26 cellular contexts compared by ENCODE assay signal in the genomic region with DNA sequence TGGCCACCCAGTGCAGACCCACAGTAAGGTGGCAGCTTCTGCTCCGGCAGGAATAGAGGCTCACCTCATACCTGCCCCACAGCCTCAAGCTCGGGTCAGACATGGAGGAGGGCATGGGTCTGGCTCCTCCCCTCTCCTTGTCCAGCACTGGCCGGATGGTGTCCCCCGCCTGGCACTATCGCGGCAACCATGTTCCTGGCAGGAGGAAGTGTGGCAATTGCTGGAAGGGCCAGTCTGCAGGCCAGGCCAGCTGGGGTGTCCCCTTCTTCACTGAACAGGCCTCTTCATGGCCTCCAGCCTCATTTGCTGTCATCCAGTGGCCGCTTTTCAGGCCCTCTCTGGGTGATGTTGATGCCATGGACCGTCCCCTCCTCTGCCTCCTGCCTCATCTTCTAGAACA. TPM values are rescaled to one million over a fixed set of nuclear protein-coding genes. Genes with fewer than 3 reads are reported as not detected.
DNase-seq lines count a peak whose midpoint lies in the region; ATAC-seq and TF ChIP-seq lines count a peak whose summit lies in the region.
"Had no signal": no experiment of that assay in that cellular context is flagged by ENCODE, and none has a peak within 500 bp of the region (broad histone marks: within the 10 kb centered on the region; RNA-seq: fewer than 3 reads in every experiment).

No MANE protein-coding gene starts in this region.

- BruUV-seq in mammary epithelial cell (replicated peaks; lab: Mats Ljungman, UMichigan) = no TSS peak

- H3K9me3 ChIP-seq in breast epithelium (no peaks in the 10 kb centered on the region), mammary epithelial cell (replicated peaks; ENCODE audit: insufficient read depth, low read length) (no peaks in the 10 kb centered on the region), RWPE2 (ENCODE audit: severe bottlenecking) (no peaks in the 10 kb centered on the region), lower lobe of right lung (no peaks in the 10 kb centered on the region)
- H3K9me3 ChIP-seq: Caco-2, MG63, psoas muscle, transverse colon had no signal

- H3K4me1 ChIP-seq in breast epithelium = peaks cover 0 to 3% of the 10 kb centered on the region in 2 donors
- H3K4me1 ChIP-seq in mammary epithelial cell (ENCODE audit: insufficient read depth, low read length) = peaks cover 23% of the 10 kb centered on the region
- H3K4me1 ChIP-seq in RWPE2 (ENCODE audit: insufficient read depth, poor library complexity, severe bottlenecking) = peaks cover 37% of the 10 kb centered on the region
- peaks cover 33% of the 10 kb centered on the region for H3K4me1 ChIP-seq in lower lobe of right lung

- no peak for DNase-seq in breast epithelium (ENCODE audit: low spot score in 2 of 2)
- DNase-seq in mammary epithelial cell = no peak
- no peak for DNase-seq in RWPE2 (ENCODE audit: low spot score)
- DNase-seq in lower lobe of right lung = no peak
- no peak for DNase-seq in stimulated activated naive B cell treated with anti-CD40 and anti-IgM and Interleukin-4, amounts not matched to agents 10 μg/mL and 1 μg/mL and 100 μg/mL, for 72 hours
- no peak for DNase-seq in COLO668 (lab: John Stamatoyannopoulos, UW; ENCODE audit: unreplicated experiment)
- DNase-seq in H4 (ENCODE audit: low spot score) = no peak
- DNase-seq: activated CD4-positive, alpha-beta T cell treated with anti-CD3 and anti-CD28 coated beads for 36 hours; activated T-cell treated with anti-CD3 and anti-CD28 coated beads, Interleukin-2, amount 50 U/mL, for 72 hours; Caco-2; DND-41; foreskin fibroblast; MG63; NCI-H2107; NCI-H524 treated with DMSO at 0.1 percent for 48 hours; SHP77; stimulated activated CD4-positive, alpha-beta T cell treated with anti-CD3 and anti-CD28 coated beads, Interleukin-1b, Interleukin-23, amount 100 ng/mL, for 48 hours; stimulated activated naive CD4-positive, alpha-beta T cell treated with Interleukin-2 at 50 U/mL for 16 hours; SW 1271; transverse colon had no signal

- ATAC-seq in RWPE2 (ENCODE audit: low read depth) (no peak), lower lobe of right lung (peak in 1 of 2 donors; percentile 29), GM21528 (IDR thresholded peaks at IDR 0.05; ENCODE audit: low FRiP score, unreplicated experiment) (no peak)
- no peak for ATAC-seq in stimulated activated naive B cell treated with anti-CD40 and anti-IgM and Interleukin-4, amounts not matched to agents 10 μg/mL and 1 μg/mL and 100 μg/mL, for 72 hours (replicated peaks)
- ATAC-seq: activated CD4-positive, alpha-beta T cell treated with anti-CD3 and anti-CD28 coated beads for 36 hours; activated T-cell treated with anti-CD3 and anti-CD28 coated beads, Interleukin-2, amount 50 U/mL, for 72 hours; GM23338 had no signal

- H4K20me1 ChIP-seq in mammary epithelial cell (ENCODE audit: insufficient read depth, low read length) = no peaks in the 10 kb centered on the region

- peak overlapping the region; percentile 85 for H3K27ac Mint-ChIP-seq in stimulated activated naive B cell treated with anti-CD40 and anti-IgM and Interleukin-4, amounts not matched to agents 10 μg/mL and 1 μg/mL and 100 μg/mL, for 72 hours
- H3K27ac Mint-ChIP-seq: activated CD4-positive, alpha-beta T cell treated with anti-CD3 and anti-CD28 coated beads for 36 hours; activated naive CD4-positive, alpha-beta T cell treated with anti-CD3 and anti-CD28 coated beads, Interleukin-2, amount 50 U/mL, for 24 hours; activated T-cell treated with anti-CD3 and anti-CD28 coated beads, Interleukin-2, amount 50 U/mL, for 72 hours; GM23338 had no signal

- H2AFZ ChIP-seq in mammary epithelial cell (ENCODE audit: low read depth, low read length) = no peak overlapping the region
- H2AFZ ChIP-seq: GM23338 had no signal

- TF ChIP-seq CTCF in breast epithelium (IDR thresholded peaks at IDR 0.05) = no peak
- no peak for TF ChIP-seq CTCF in mammary epithelial cell (conservative IDR thresholded peaks at IDR 0.05 in 1 of 2, IDR thresholded peaks at IDR 0.05 in 1 of 2; ENCODE audit: extremely low read depth in 1 of 2, insufficient read depth in 1 of 2, low read depth in 1 of 2, low read length in 2 of 2)
- no peak for TF ChIP-seq CTCF in RWPE2 (IDR thresholded peaks at IDR 0.05; ENCODE audit: poor library complexity, severe bottlenecking)
- TF ChIP-seq CTCF in lower lobe of right lung (IDR thresholded peaks at IDR 0.05) = no peak

- no peaks in the 10 kb centered on the region for H3K9me3 Mint-ChIP-seq in stimulated activated naive B cell treated with anti-CD40 and anti-IgM and Interleukin-4, amounts not matched to agents 10 μg/mL and 1 μg/mL and 100 μg/mL, for 72 hours
- H3K9me3 Mint-ChIP-seq: activated naive CD4-positive, alpha-beta T cell treated with anti-CD3 and anti-CD28 coated beads, Interleukin-2, amount 50 U/mL, for 24 hours; activated T-cell treated with anti-CD3 and anti-CD28 coated beads, Interleukin-2, amount 50 U/mL, for 72 hours; central memory CD8-positive, alpha-beta T cell had no signal

- H3K27ac ChIP-seq in breast epithelium (peak overlapping the region; percentile 21 to 71), mammary epithelial cell (ENCODE audit: insufficient read depth, low read depth, low read length) (no peak overlapping the region), RWPE2 (ENCODE audit: poor library complexity, severe bottlenecking) (peak overlapping the region; percentile 48), lower lobe of right lung (peak overlapping the region; percentile 58)
- H3K27ac ChIP-seq: 22Rv1, psoas muscle, transverse colon had no signal

- intact Hi-C loops in breast epithelium (cut with DNase I; ENCODE audit: low total_unique reads) = no loop called here
- intact Hi-C loops in mammary epithelial cell (cut with micrococcal nuclease) = loop anchor here (2.0 kb wide), 1 partner anchor 15 kb away; no protein-coding TSS in a partner anchor
- intact Hi-C loops in lower lobe of right lung (cut with DNase I) = no loop called here

- H3K9ac ChIP-seq in mammary epithelial cell (ENCODE audit: insufficient read depth, low read length) = no peak overlapping the region

- H3K4me1 Mint-ChIP-seq in stimulated activated naive B cell treated with anti-CD40 and anti-IgM and Interleukin-4, amounts not matched to agents 10 μg/mL and 1 μg/mL and 100 μg/mL, for 72 hours = peaks cover 22 to 41% of the 10 kb centered on the region in 2 donors

- WGBS in mammary epithelial cell (ENCODE audit: low coverage, missing lambda C conversion rate) = 100% methylated on average over 2 of the region's 8 CpGs

- no peaks in the 10 kb centered on the region for H3K27me3 ChIP-seq in breast epithelium
- no peaks in the 10 kb centered on the region for H3K27me3 ChIP-seq in mammary epithelial cell (ENCODE audit: insufficient read depth, low read length)
- no peaks in the 10 kb centered on the region for H3K27me3 ChIP-seq in RWPE2 (ENCODE audit: insufficient read depth, poor library complexity, severe bottlenecking)
- no peaks in the 10 kb centered on the region for H3K27me3 ChIP-seq in lower lobe of right lung (ENCODE audit: low read depth)
- H3K27me3 ChIP-seq: MG63, transverse colon had no signal

- TF ChIP-seq POLR2A in breast epithelium (IDR thresholded peaks at IDR 0.05) = no peak

- dilution Hi-C loops in mammary epithelial cell (cut with HindIII; ENCODE audit: low sequenced_read_pairs) = no loop called here

- in situ Hi-C loops in mammary epithelial cell (cut with MboI; ENCODE audit: low sequenced_read_pairs in 2 of 2) = no loop called here

- H3K36me3 Mint-ChIP-seq in stimulated activated naive B cell treated with anti-CD40 and anti-IgM and Interleukin-4, amounts not matched to agents 10 μg/mL and 1 μg/mL and 100 μg/mL, for 72 hours = no peaks in the 10 kb centered on the region
- H3K36me3 Mint-ChIP-seq: activated naive CD4-positive, alpha-beta T cell treated with anti-CD3 and anti-CD28 coated beads, Interleukin-2, amount 50 U/mL, for 24 hours had no signal

- H3K4me3 ChIP-seq in breast epithelium (no peak overlapping the region), mammary epithelial cell (replicated peaks in 1 of 3; ENCODE audit: insufficient read depth in 1 of 3, low read depth in 2 of 3, low read length in 3 of 3) (no peak overlapping the region), RWPE2 (ENCODE audit: severe bottlenecking) (no peak overlapping the region), lower lobe of right lung (no peak overlapping the region)
- H3K4me3 ChIP-seq: GM23338, MG63, psoas muscle, transverse colon had no signal

- no peaks in the 10 kb centered on the region for H3K36me3 ChIP-seq in breast epithelium
- no peaks in the 10 kb centered on the region for H3K36me3 ChIP-seq in mammary epithelial cell (ENCODE audit: insufficient read depth, low read length)
- H3K36me3 ChIP-seq in RWPE2 (ENCODE audit: low read depth) = no peaks in the 10 kb centered on the region
- no peaks in the 10 kb centered on the region for H3K36me3 ChIP-seq in lower lobe of right lung
- H3K36me3 ChIP-seq: MG63, transverse colon had no signal

- H3K27me3 Mint-ChIP-seq in stimulated activated naive B cell treated with anti-CD40 and anti-IgM and Interleukin-4, amounts not matched to agents 10 μg/mL and 1 μg/mL and 100 μg/mL, for 72 hours = peaks cover 0 to 5% of the 10 kb centered on the region in 2 donors
- H3K27me3 Mint-ChIP-seq: activated CD4-positive, alpha-beta T cell treated with anti-CD3 and anti-CD28 coated beads for 36 hours; activated naive CD4-positive, alpha-beta T cell treated with anti-CD3 and anti-CD28 coated beads, Interleukin-2, amount 50 U/mL, for 24 hours had no signal

- CTCF ChIA-PET in mammary epithelial cell (lab: Charles Lee; ENCODE audit: low non-redundant PET) = no interaction called here

- no peak overlapping the region for H3K4me2 ChIP-seq in mammary epithelial cell (ENCODE audit: insufficient read depth, low read depth, low read length)
- H3K4me2 ChIP-seq: GM23338 had no signal

- H3K79me2 ChIP-seq in mammary epithelial cell (ENCODE audit: insufficient read depth, low read length) = no peaks in the 10 kb centered on the region

- H3K4me3 Mint-ChIP-seq in stimulated activated naive B cell treated with anti-CD40 and anti-IgM and Interleukin-4, amounts not matched to agents 10 μg/mL and 1 μg/mL and 100 μg/mL, for 72 hours = no peak overlapping the region
- H3K4me3 Mint-ChIP-seq: activated CD4-positive, alpha-beta T cell treated with anti-CD3 and anti-CD28 coated beads for 36 hours; activated naive CD4-positive, alpha-beta T cell treated with anti-CD3 and anti-CD28 coated beads, Interleukin-2, amount 50 U/mL, for 24 hours; activated T-cell treated with anti-CD3 and anti-CD28 coated beads, Interleukin-2, amount 50 U/mL, for 72 hours; central memory CD8-positive, alpha-beta T cell; GM23338 had no signal

RNA-seq across cellular contexts. Expression of gene SMAD7, which starts 41.4 kb away (rescaled TPM):
- 10 to 100 TPM; 17.4 to 21.2 (median 20.6) TPM for total RNA-seq in breast epithelium
- 10 to 100 TPM; 15.7 to 20.0 TPM for total RNA-seq in mammary epithelial cell
- polyA plus RNA-seq in mammary epithelial cell = 8.2 TPM
- polyA minus RNA-seq in mammary epithelial cell = 53.8 TPM
- total RNA-seq in lower lobe of right lung = 63.4 TPM
- total RNA-seq in H4 (2014; rRNA removed; shearing (Covaris generic)) = 6.9 and 10.1 TPM in 2 replicates
